In genomic region chr5:155729684-155730059, GRCh38 we compare ENCODE assay signal across 10 cellular contexts.
DNase-seq lines count a peak whose midpoint lies in the region; ATAC-seq and TF ChIP-seq lines count a peak whose summit lies in the region.
"Had no signal": no experiment of that assay in that cellular context is flagged by ENCODE, and none has a peak within 500 bp of the region (broad histone marks: within the 10 kb centered on the region; RNA-seq: fewer than 3 reads in every experiment).

No MANE protein-coding gene starts in this region.

- peak; percentile 56 to 74 (median 64) for ATAC-seq in heart left ventricle
- ATAC-seq: activated CD8-positive, alpha-beta T cell treated with anti-CD3 and anti-CD28 coated beads, Interleukin-2, amount 10 ng/mL, durations not matched to agents 7 days and 5 days had no signal

- DNase-seq in D341Med (ENCODE audit: low spot score) (peak; percentile 38), NCI-H748 (lab: John Stamatoyannopoulos, UW; ENCODE audit: unreplicated experiment) (peak; percentile 75), heart left ventricle (peak; percentile 67 to 84 (median 83)), occipital lobe (lab: John Stamatoyannopoulos, UW) (peak; percentile 73), T-helper 9 cell (no peak), OCI-M1 (lab: John Stamatoyannopoulos, UW) (no peak), activated gamma-delta T cell (lab: John Stamatoyannopoulos, UW) (no peak)
- no peak for DNase-seq in activated CD4-positive, alpha-beta T cell treated with anti-CD3 and anti-CD28 coated beads for 1 hour
- DNase-seq: activated CD8-positive, alpha-beta T cell treated with anti-CD3 and anti-CD28 coated beads, Interleukin-2, amount 10 ng/mL, durations not matched to agents 7 days and 5 days; cortex of kidney had no signal

- TF ChIP-seq CTCF in heart left ventricle (IDR thresholded peaks at IDR 0.05): peak in 1 of 12 donors; percentile 2

- H3K27ac ChIP-seq in heart left ventricle: peak overlapping the region; percentile 20 to 89 (median 85)

- no peaks in the 10 kb centered on the region for H3K9me3 ChIP-seq in heart left ventricle

- H3K4me3 ChIP-seq in heart left ventricle: peak overlapping the region; percentile 5 to 64 (median 59)

- H3K4me1 ChIP-seq in heart left ventricle: peaks cover 0 to 33% (median 7%) of the 10 kb centered on the region in 12 donors

- intact Hi-C loops in heart left ventricle (cut with DNase I): loop anchor here in 7 of 10 donors (2.0 to 10.0 kb wide), 12 partner anchors 115 to 757 kb away; partner anchors contain the start of gene SGCD (in 1 of the 7)

- WGBS in heart left ventricle, 4 donors: 0 to 2% (median 1%) methylated on average over 8 to 13 of the region's 13 CpGs

- no peak for TF ChIP-seq POLR2A in heart left ventricle (IDR thresholded peaks at IDR 0.05)

- H3K36me3 ChIP-seq in heart left ventricle: no peaks in the 10 kb centered on the region

- peaks cover 0 to 49% (median 16%) of the 10 kb centered on the region in 9 donors for H3K27me3 ChIP-seq in heart left ventricle

Comparison
In these comparisons a context has a peak if more than half of its experiments do, and no peak if none do; other contexts are left out.
1. DNase-seq: peak in D341Med (single experiment), NCI-H748 (single experiment), heart left ventricle (5 of 5) and occipital lobe (single experiment); none in T-helper 9 cell (single experiment), activated CD4-positive, alpha-beta T cell treated with anti-CD3 and anti-CD28 coated beads for 1 hour (single experiment), OCI-M1 (single experiment) and activated gamma-delta T cell (single experiment).